Comparison of ENCODE assay signal across 8 cellular contexts in the genomic region with DNA sequence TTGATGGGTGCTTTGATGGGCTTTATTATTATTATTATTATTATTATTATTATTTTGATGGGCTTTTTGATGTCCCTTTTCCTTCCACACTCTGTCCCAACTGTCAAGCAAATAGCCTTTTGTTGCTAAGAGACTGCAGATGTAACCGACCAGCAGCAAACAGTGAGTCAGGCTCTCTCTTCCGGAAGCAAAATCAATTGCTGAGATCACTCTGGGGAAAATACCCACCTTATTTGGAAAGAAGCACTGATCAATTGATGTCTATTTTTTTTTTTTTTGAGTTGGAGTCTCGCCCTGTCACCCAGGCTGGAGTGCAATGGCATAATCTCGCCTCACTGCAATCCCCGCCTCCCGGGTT. TPM values are rescaled to one million over a fixed set of nuclear protein-coding genes. Genes with fewer than 3 reads are reported as not detected.
DNase-seq lines count a peak whose midpoint lies in the region; ATAC-seq lines count a peak whose summit lies in the region.

No MANE protein-coding gene starts in this region.

- peak in 1 of 2 donors; percentile 8 for ATAC-seq in activated T-cell treated with anti-CD3 and anti-CD28 coated beads, Interleukin-2, amount 50 U/mL, for 4 hours
- ATAC-seq in naive B cell (ENCODE audit: low read depth in 2 of 2) (no peak), GM19455 (IDR thresholded peaks at IDR 0.05; ENCODE audit: unreplicated experiment) (no peak), GM18519 (IDR thresholded peaks at IDR 0.05; ENCODE audit: low FRiP score, unreplicated experiment) (no peak)

- peak overlapping the region; percentile 58 for H3K4me3 Mint-ChIP-seq in activated T-cell treated with anti-CD3 and anti-CD28 coated beads, Interleukin-2, amount 50 U/mL, for 4 hours
- peak overlapping the region in 2 of 8 donors; percentile 40 to 68 for H3K4me3 Mint-ChIP-seq in naive B cell

- H3K36me3 Mint-ChIP-seq in activated T-cell treated with anti-CD3 and anti-CD28 coated beads, Interleukin-2, amount 50 U/mL, for 4 hours (ENCODE audit: insufficient read depth) = peaks cover 14% of the 10 kb centered on the region
- peaks cover 0 to 6% of the 10 kb centered on the region in 2 donors for H3K36me3 Mint-ChIP-seq in naive B cell

- no peaks in the 10 kb centered on the region for H3K27me3 Mint-ChIP-seq in activated T-cell treated with anti-CD3 and anti-CD28 coated beads, Interleukin-2, amount 50 U/mL, for 4 hours (ENCODE audit: low read depth)
- peaks cover 0 to 40% (median 30%) of the 10 kb centered on the region in 3 donors for H3K27me3 Mint-ChIP-seq in naive B cell

- peak overlapping the region in 5 of 6 donors; percentile 85 to 98 (median 94) for H3K27ac Mint-ChIP-seq in naive B cell

- peak; percentile 30 for DNase-seq in activated T-cell treated with anti-CD3 and anti-CD28 coated beads, Interleukin-2, amount 50 U/mL, for 4 hours
- no peak for DNase-seq in activated T-cell treated with anti-CD3 and anti-CD28 coated beads, Interleukin-2, amount 50 U/mL, for 1 hour
- DNase-seq in T-helper 1 cell (peak; percentile 27 to 81 (median 55)), dermis blood vessel endothelial cell (peak; percentile 92), naive B cell (no peak), cortex of kidney (lab: John Stamatoyannopoulos, UW) (no peak)

- H3K9me3 Mint-ChIP-seq in activated T-cell treated with anti-CD3 and anti-CD28 coated beads, Interleukin-2, amount 50 U/mL, for 4 hours = peaks cover 4% of the 10 kb centered on the region
- peaks cover 0 to 24% (median 13%) of the 10 kb centered on the region in 7 donors for H3K9me3 Mint-ChIP-seq in naive B cell

- peaks cover 56% of the 10 kb centered on the region for H3K4me1 Mint-ChIP-seq in activated T-cell treated with anti-CD3 and anti-CD28 coated beads, Interleukin-2, amount 50 U/mL, for 4 hours (ENCODE audit: low read depth)
- peaks cover 19 to 56% (median 43%) of the 10 kb centered on the region in 3 donors for H3K4me1 Mint-ChIP-seq in naive B cell

RNA-seq across cellular contexts. Expression of a gene that starts 2.9 kb away (rescaled TPM):
- 10 to 100 TPM; 36.2 to 40.7 (median 39.0) TPM for total RNA-seq in activated T-cell treated with anti-CD3 and anti-CD28 coated beads, Interleukin-2, amount 50 U/mL, for 4 hours
- total RNA-seq in dermis blood vessel endothelial cell = 97.3 and 148 TPM in 2 replicates
- 1 to 10 TPM in 3 of 6 donors, under 1 TPM in 3; 0.35 to 2.6 (median 1.0) TPM for polyA plus RNA-seq in naive B cell (ENCODE audit: low read depth in 6 of 6)

Comparison
In these comparisons a context has a peak if more than half of its experiments do, and no peak if none do; other contexts are left out.
1. DNase-seq: peak in activated T-cell treated with anti-CD3 and anti-CD28 coated beads, Interleukin-2, amount 50 U/mL, for 4 hours (single experiment), T-helper 1 cell (5 of 5) and dermis blood vessel endothelial cell (single experiment); none in activated T-cell treated with anti-CD3 and anti-CD28 coated beads, Interleukin-2, amount 50 U/mL, for 1 hour (single experiment), naive B cell (single experiment) and cortex of kidney (single experiment).